ENCODE assay signal across 1 cellular context in the genomic region with DNA sequence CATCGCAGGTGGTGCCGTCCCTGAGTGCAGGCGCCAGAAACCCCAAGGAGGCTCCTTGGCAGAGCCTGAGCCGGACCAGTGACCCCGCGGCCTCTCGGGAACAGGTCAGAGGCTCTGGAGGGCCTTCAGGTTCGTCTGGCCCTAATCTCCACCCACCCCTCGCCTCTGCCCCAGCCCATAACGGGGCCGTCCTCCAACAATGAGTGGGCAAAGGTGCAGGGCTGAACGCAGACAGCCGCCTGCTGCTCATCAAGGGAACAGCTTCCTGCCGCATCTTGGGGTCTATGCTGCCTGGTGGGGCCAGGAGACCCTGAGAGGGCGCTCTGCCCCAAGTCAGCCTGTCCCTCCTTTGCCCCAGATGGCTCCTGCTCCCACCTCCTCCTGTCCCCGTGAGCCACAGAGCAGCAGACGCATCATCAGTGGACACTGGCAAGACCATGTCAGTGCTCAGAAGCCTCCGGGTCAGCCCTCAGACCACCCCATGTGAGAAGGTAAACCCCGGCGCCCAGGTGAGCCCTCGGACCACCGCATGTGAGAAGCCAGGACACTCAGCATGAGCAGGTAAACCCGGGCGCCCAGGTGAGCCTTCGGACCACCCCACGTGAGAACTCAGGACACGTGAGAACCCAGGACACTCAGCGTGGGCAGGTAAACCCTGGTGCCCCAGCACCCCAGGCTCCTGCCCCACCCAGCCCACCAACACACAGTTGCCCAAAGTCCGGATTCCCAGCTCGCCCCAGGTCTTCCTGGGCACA.
TF ChIP-seq lines count a peak whose summit lies in the region.

No MANE protein-coding gene starts in this region.

TF ChIP-seq in GM23338, 12 proteins besides CTCF, POLR2A, EP300 and RAD21 (continued from another document):
- TF ChIP-seq, protein P1, sequence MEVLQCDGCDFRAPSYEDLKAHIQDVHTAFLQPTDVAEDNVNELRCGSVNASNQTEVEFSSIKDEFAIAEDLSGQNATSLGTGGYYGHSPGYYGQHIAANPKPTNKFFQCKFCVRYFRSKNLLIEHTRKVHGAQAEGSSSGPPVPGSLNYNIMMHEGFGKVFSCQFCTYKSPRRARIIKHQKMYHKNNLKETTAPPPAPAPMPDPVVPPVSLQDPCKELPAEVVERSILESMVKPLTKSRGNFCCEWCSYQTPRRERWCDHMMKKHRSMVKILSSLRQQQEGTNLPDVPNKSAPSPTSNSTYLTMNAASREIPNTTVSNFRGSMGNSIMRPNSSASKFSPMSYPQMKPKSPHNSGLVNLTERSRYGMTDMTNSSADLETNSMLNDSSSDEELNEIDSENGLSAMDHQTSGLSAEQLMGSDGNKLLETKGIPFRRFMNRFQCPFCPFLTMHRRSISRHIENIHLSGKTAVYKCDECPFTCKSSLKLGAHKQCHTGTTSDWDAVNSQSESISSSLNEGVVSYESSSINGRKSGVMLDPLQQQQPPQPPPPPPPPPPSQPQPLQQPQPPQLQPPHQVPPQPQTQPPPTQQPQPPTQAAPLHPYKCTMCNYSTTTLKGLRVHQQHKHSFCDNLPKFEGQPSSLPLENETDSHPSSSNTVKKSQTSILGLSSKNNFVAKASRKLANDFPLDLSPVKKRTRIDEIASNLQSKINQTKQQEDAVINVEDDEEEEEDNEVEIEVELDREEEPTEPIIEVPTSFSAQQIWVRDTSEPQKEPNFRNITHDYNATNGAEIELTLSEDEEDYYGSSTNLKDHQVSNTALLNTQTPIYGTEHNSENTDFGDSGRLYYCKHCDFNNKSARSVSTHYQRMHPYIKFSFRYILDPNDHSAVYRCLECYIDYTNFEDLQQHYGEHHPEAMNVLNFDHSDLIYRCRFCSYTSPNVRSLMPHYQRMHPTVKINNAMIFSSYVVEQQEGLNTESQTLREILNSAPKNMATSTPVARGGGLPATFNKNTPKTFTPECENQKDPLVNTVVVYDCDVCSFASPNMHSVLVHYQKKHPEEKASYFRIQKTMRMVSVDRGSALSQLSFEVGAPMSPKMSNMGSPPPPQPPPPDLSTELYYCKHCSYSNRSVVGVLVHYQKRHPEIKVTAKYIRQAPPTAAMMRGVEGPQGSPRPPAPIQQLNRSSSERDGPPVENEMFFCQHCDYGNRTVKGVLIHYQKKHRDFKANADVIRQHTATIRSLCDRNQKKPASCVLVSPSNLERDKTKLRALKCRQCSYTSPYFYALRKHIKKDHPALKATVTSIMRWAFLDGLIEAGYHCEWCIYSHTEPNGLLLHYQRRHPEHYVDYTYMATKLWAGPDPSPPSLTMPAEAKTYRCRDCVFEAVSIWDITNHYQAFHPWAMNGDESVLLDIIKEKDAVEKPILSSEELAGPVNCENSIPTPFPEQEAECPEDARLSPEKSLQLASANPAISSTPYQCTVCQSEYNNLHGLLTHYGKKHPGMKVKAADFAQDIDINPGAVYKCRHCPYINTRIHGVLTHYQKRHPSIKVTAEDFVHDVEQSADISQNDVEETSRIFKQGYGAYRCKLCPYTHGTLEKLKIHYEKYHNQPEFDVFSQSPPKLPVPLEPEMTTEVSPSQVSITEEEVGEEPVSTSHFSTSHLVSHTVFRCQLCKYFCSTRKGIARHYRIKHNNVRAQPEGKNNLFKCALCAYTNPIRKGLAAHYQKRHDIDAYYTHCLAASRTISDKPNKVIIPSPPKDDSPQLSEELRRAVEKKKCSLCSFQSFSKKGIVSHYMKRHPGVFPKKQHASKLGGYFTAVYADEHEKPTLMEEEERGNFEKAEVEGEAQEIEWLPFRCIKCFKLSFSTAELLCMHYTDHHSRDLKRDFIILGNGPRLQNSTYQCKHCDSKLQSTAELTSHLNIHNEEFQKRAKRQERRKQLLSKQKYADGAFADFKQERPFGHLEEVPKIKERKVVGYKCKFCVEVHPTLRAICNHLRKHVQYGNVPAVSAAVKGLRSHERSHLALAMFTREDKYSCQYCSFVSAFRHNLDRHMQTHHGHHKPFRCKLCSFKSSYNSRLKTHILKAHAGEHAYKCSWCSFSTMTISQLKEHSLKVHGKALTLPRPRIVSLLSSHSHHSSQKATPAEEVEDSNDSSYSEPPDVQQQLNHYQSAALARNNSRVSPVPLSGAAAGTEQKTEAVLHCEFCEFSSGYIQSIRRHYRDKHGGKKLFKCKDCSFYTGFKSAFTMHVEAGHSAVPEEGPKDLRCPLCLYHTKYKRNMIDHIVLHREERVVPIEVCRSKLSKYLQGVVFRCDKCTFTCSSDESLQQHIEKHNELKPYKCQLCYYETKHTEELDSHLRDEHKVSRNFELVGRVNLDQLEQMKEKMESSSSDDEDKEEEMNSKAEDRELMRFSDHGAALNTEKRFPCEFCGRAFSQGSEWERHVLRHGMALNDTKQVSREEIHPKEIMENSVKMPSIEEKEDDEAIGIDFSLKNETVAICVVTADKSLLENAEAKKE (CRISPR knock-in tag; IDR thresholded peaks at IDR 0.05), result no peak
- TF ChIP-seq ZNF331 (CRISPR knock-in tag; IDR thresholded peaks at IDR 0.05; ENCODE audit: low read depth) (no peak), STAT1 (IDR thresholded peaks at IDR 0.05; ENCODE audit: unreplicated experiment) (no peak)
- TF ChIP-seq, protein P2, sequence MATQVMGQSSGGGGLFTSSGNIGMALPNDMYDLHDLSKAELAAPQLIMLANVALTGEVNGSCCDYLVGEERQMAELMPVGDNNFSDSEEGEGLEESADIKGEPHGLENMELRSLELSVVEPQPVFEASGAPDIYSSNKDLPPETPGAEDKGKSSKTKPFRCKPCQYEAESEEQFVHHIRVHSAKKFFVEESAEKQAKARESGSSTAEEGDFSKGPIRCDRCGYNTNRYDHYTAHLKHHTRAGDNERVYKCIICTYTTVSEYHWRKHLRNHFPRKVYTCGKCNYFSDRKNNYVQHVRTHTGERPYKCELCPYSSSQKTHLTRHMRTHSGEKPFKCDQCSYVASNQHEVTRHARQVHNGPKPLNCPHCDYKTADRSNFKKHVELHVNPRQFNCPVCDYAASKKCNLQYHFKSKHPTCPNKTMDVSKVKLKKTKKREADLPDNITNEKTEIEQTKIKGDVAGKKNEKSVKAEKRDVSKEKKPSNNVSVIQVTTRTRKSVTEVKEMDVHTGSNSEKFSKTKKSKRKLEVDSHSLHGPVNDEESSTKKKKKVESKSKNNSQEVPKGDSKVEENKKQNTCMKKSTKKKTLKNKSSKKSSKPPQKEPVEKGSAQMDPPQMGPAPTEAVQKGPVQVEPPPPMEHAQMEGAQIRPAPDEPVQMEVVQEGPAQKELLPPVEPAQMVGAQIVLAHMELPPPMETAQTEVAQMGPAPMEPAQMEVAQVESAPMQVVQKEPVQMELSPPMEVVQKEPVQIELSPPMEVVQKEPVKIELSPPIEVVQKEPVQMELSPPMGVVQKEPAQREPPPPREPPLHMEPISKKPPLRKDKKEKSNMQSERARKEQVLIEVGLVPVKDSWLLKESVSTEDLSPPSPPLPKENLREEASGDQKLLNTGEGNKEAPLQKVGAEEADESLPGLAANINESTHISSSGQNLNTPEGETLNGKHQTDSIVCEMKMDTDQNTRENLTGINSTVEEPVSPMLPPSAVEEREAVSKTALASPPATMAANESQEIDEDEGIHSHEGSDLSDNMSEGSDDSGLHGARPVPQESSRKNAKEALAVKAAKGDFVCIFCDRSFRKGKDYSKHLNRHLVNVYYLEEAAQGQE (IDR thresholded peaks at IDR 0.05; ENCODE audit: unreplicated experiment), result no peak
TF ChIP-seq in GM23338: peak in this region for 0.
